17 cellular contexts compared by ENCODE assay signal in genomic region chr11:8728566-8728965, GRCh38. TPM values are rescaled to one million over a fixed set of nuclear protein-coding genes. Genes with fewer than 3 reads are reported as not detected.
DNase-seq lines count a peak whose midpoint lies in the region; ATAC-seq and TF ChIP-seq lines count a peak whose summit lies in the region.
"Had no signal": no experiment of that assay in that cellular context is flagged by ENCODE, and none has a peak within 500 bp of the region (broad histone marks: within the 10 kb centered on the region; RNA-seq: fewer than 3 reads in every experiment).

No MANE protein-coding gene starts in this region.

- no peaks in the 10 kb centered on the region for H3K9me3 ChIP-seq in muscle layer of duodenum (ENCODE audit: control insufficient read depth in 1 of 2, low read length in 2 of 2)
- no peaks in the 10 kb centered on the region for H3K9me3 ChIP-seq in PC-9 (ENCODE audit: insufficient read depth, low read depth)
- H3K9me3 ChIP-seq: heart right ventricle had no signal

- no peaks in the 10 kb centered on the region for H3K9me2 ChIP-seq in PC-9 (ENCODE audit: insufficient read depth)

- no peak for ATAC-seq in HG02623 (IDR thresholded peaks at IDR 0.05; ENCODE audit: unreplicated experiment)

- no peak for TF ChIP-seq CTCF in NB4 (IDR thresholded peaks at IDR 0.05; ENCODE audit: low read depth, low read length)
- TF ChIP-seq CTCF in brain microvascular endothelial cell (IDR thresholded peaks at IDR 0.05; ENCODE audit: low read depth, low read length, missing control alignments), result no peak
- TF ChIP-seq CTCF in PC-9 (conservative IDR thresholded peaks at IDR 0.05), result no peak

- no peak overlapping the region for H3K4me2 ChIP-seq in PC-9

- no peaks in the 10 kb centered on the region for H3K36me3 ChIP-seq in brain microvascular endothelial cell (replicated peaks)
- peaks cover 23 to 24% of the 10 kb centered on the region in 2 donors for H3K36me3 ChIP-seq in muscle layer of duodenum (ENCODE audit: control insufficient read depth in 1 of 2, insufficient read depth in 2 of 2, low read length in 2 of 2)
- no peaks in the 10 kb centered on the region for H3K36me3 ChIP-seq in PC-9 (ENCODE audit: low read depth)

- intact Hi-C loops in PC-9 (cut with micrococcal nuclease; ENCODE audit: unreplicated experiment), result no loop called here

- no peak for TF ChIP-seq POLR2A in NB4 (IDR thresholded peaks at IDR 0.05; ENCODE audit: extremely low read depth, insufficient read length)

- BruUV-seq in PC-9 (replicated peaks; lab: Mats Ljungman, UMichigan), result no TSS peak

- H3K27me3 ChIP-seq in brain microvascular endothelial cell (replicated peaks) (no peaks in the 10 kb centered on the region), muscle layer of duodenum (ENCODE audit: low read depth, low read length) (no peaks in the 10 kb centered on the region), PC-9 (ENCODE audit: insufficient read depth, low read depth) (no peaks in the 10 kb centered on the region)
- H3K27me3 ChIP-seq: heart right ventricle had no signal

- H4K20me1 ChIP-seq in PC-9 (ENCODE audit: insufficient read depth), result no peaks in the 10 kb centered on the region

- in situ Hi-C loops in Caki2 (cut with HindIII; ENCODE audit: low pct_unique_long_range_greater_than_20kb, low sequenced_read_pairs), result no loop called here
- in situ Hi-C loops in brain microvascular endothelial cell (cut with HindIII; ENCODE audit: low pct_ligation_motif_present, low sequenced_read_pairs), result no loop called here

- no peaks in the 10 kb centered on the region for H3K79me2 ChIP-seq in PC-9 (ENCODE audit: low read depth)

- CTCF ChIA-PET in PC-9 (lab: Charles Lee), result no interaction called here

- H3K27ac ChIP-seq in brain microvascular endothelial cell (no peak overlapping the region), muscle layer of duodenum (ENCODE audit: low read length) (peak overlapping the region; percentile 59), PC-9 (no peak overlapping the region)
- H3K27ac ChIP-seq: SK-N-MC had no signal

- H3K4me3 ChIP-seq in NB4 (ENCODE audit: low read depth, low read length) (no peak overlapping the region), brain microvascular endothelial cell (ENCODE audit: low read depth, low read length) (no peak overlapping the region), muscle layer of duodenum (ENCODE audit: low read depth in 1 of 2, low read length in 2 of 2) (no peak overlapping the region), PC-9 (no peak overlapping the region)
- H3K4me3 ChIP-seq: heart right ventricle, SK-N-MC had no signal

- POLR2A ChIA-PET in PC-9 (lab: Charles Lee; ENCODE audit: unreplicated experiment), result no interaction called here

- DNase-seq in Caki2 (ENCODE audit: low read depth) (peak; percentile 39), NB4 (ENCODE audit: low read depth) (peak; percentile 29), brain microvascular endothelial cell (peak; percentile 49), DMS114 treated with DMSO at 0.1 percent for 48 hours (lab: John Stamatoyannopoulos, UW; ENCODE audit: unreplicated experiment) (no peak), PC-9 (no peak), H4 (ENCODE audit: low spot score) (no peak)
- DNase-seq: activated CD4-positive, CD25-positive, alpha-beta regulatory T cell; amniotic stem cell; DND-41; effector CD8-positive, alpha-beta T cell; heart right ventricle; NCI-H1694; NCI-H774; stimulated activated CD8-positive, alpha-beta memory T cell treated with anti-CD3 and anti-CD28 coated beads, Interleukin-4, amount 100 ng/mL, for 48 hours had no signal

- 0 out of 2 replicates have a peak, but pooled peaks cover 4% of the 10 kb centered on the region for H3F3A ChIP-seq in PC-9 (ENCODE audit: insufficient read depth, low read depth)

- H3K4me1 ChIP-seq in muscle layer of duodenum (ENCODE audit: control insufficient read depth in 1 of 2, insufficient read depth in 2 of 2, low read length in 2 of 2) (peaks cover 9 to 56% of the 10 kb centered on the region in 2 donors), PC-9 (replicated peaks; ENCODE audit: insufficient read depth) (peaks cover 20% of the 10 kb centered on the region)

- H2AFZ ChIP-seq in PC-9, result no peak overlapping the region

RNA-seq across cellular contexts. Expression of gene RPL27A, which starts 46.0 kb away (rescaled TPM):
- 831 and 864 TPM in 2 replicates for total RNA-seq in Caki2 (2014; rRNA removed; shearing (Covaris generic); ENCODE audit: low replicate concordance)
- total RNA-seq in PC-9 (2021), result 548 and 560 TPM in 2 replicates
- 1,580 and 1,699 TPM in 2 replicates for total RNA-seq in H4 (2014; rRNA removed; shearing (Covaris generic))

RNA-seq across cellular contexts. Expression of gene TRIM66, which starts 46.1 kb away (rescaled TPM):
- 0.27 and 2.9 TPM in 2 replicates for total RNA-seq in Caki2 (2014; rRNA removed; shearing (Covaris generic); ENCODE audit: low replicate concordance)
- 16.1 and 17.0 TPM in 2 replicates for total RNA-seq in PC-9 (2021)
- 1.8 and 3.4 TPM in 2 replicates for total RNA-seq in H4 (2014; rRNA removed; shearing (Covaris generic))

Comparison
In these comparisons a context has a peak if more than half of its experiments do, and no peak if none do; other contexts are left out.
1. DNase-seq: peak in Caki2 (single experiment), NB4 (single experiment) and brain microvascular endothelial cell (single experiment); none in DMS114 treated with DMSO at 0.1 percent for 48 hours (single experiment), PC-9 (0 of 2) and H4 (single experiment).